Comparison of ENCODE assay signal across 13 cellular contexts in genomic region chr7:140196361-140197217, GRCh38. TPM values are rescaled to one million over a fixed set of nuclear protein-coding genes. Genes with fewer than 3 reads are reported as not detected.
A peak's percentile ranks its signal among the peaks of the same experiment; 100 is the strongest.
DNase-seq lines count a peak whose midpoint lies in the region; ATAC-seq and TF ChIP-seq lines count a peak whose summit lies in the region.
"Had no signal": no experiment of that assay in that cellular context is flagged by ENCODE, and none has a peak within 500 bp of the region (broad histone marks: within the 10 kb centered on the region; RNA-seq: fewer than 3 reads in every experiment).

No MANE protein-coding gene starts in this region.

- H3K4me1 Mint-ChIP-seq in activated T-helper 1 cell treated with anti-CD3 and anti-CD28 coated beads, Interleukin-12 subunit alpha, Interleukin-12 subunit beta, Interleukin-2, Interleukin-4 antibody, amounts not matched to agents 30 ng/mL and 10 ng/mL and 1 ng/mL, durations not matched to agents 14 hours and 24 hours and 36 hours (ENCODE audit: low read depth) = peaks cover 21% of the 10 kb centered on the region
- H3K4me1 Mint-ChIP-seq: nephron had no signal

- H3K4me3 ChIP-seq in NB4 (ENCODE audit: low read depth, low read length) = no peak overlapping the region
- H3K4me3 ChIP-seq: colonic mucosa had no signal

- H3K36me3 Mint-ChIP-seq in activated T-helper 1 cell treated with anti-CD3 and anti-CD28 coated beads, Interleukin-12 subunit alpha, Interleukin-12 subunit beta, Interleukin-2, Interleukin-4 antibody, amounts not matched to agents 30 ng/mL and 10 ng/mL and 1 ng/mL, durations not matched to agents 14 hours and 24 hours and 36 hours (ENCODE audit: low read depth) = peaks cover 8% of the 10 kb centered on the region
- H3K36me3 Mint-ChIP-seq: CD8-positive, alpha-beta memory T cell had no signal

- no peak overlapping the region for H3K4me3 Mint-ChIP-seq in activated T-helper 1 cell treated with anti-CD3 and anti-CD28 coated beads, Interleukin-12 subunit alpha, Interleukin-12 subunit beta, Interleukin-2, Interleukin-4 antibody, amounts not matched to agents 30 ng/mL and 10 ng/mL and 1 ng/mL, durations not matched to agents 14 hours and 24 hours and 36 hours
- H3K4me3 Mint-ChIP-seq: CD8-positive, alpha-beta memory T cell; nephron had no signal

- ATAC-seq in HG03045 (IDR thresholded peaks at IDR 0.05; ENCODE audit: unreplicated experiment) = no peak

- in situ Hi-C loops in G401 (cut with HindIII; ENCODE audit: low sequenced_read_pairs) = no loop called here

- H3K9me3 Mint-ChIP-seq in activated T-helper 1 cell treated with anti-CD3 and anti-CD28 coated beads, Interleukin-12 subunit alpha, Interleukin-12 subunit beta, Interleukin-2, Interleukin-4 antibody, amounts not matched to agents 30 ng/mL and 10 ng/mL and 1 ng/mL, durations not matched to agents 14 hours and 24 hours and 36 hours = peaks cover 14% of the 10 kb centered on the region
- H3K9me3 Mint-ChIP-seq: CD8-positive, alpha-beta memory T cell had no signal

- H3K27me3 Mint-ChIP-seq in activated T-helper 1 cell treated with anti-CD3 and anti-CD28 coated beads, Interleukin-12 subunit alpha, Interleukin-12 subunit beta, Interleukin-2, Interleukin-4 antibody, amounts not matched to agents 30 ng/mL and 10 ng/mL and 1 ng/mL, durations not matched to agents 14 hours and 24 hours and 36 hours (ENCODE audit: insufficient read depth) = peaks cover 2% of the 10 kb centered on the region

- TF ChIP-seq CTCF in NB4 (IDR thresholded peaks at IDR 0.05; ENCODE audit: low read depth, low read length) = no peak

- DNase-seq in G401 (ENCODE audit: low spot score) (peak; percentile 26), NB4 (ENCODE audit: low read depth) (peak; percentile 30), cerebellar cortex (ENCODE audit: low spot score) (peak; percentile 12), myocyte (ENCODE audit: low read depth) (peak; percentile 30), activated gamma-delta T cell (lab: John Stamatoyannopoulos, UW) (no peak), NCI-H1417 (lab: John Stamatoyannopoulos, UW) (no peak)
- DNase-seq in activated T-helper 1 cell treated with anti-CD3 and anti-CD28 coated beads, Interleukin-12 subunit alpha, Interleukin-12 subunit beta, Interleukin-2, Interleukin-4 antibody, amounts not matched to agents 30 ng/mL and 10 ng/mL and 1 ng/mL, durations not matched to agents 14 hours and 24 hours and 36 hours (ENCODE audit: low spot score) = no peak
- DNase-seq: activated naive CD4-positive, alpha-beta T cell treated with Interleukin-2 at 50 U/mL for 16 hours; CD8-positive, alpha-beta memory T cell; colonic mucosa; islet precursor cell had no signal

- TF ChIP-seq POLR2A in NB4 (IDR thresholded peaks at IDR 0.05; ENCODE audit: extremely low read depth, insufficient read length) = no peak

- H3K27ac Mint-ChIP-seq in activated T-helper 1 cell treated with anti-CD3 and anti-CD28 coated beads, Interleukin-12 subunit alpha, Interleukin-12 subunit beta, Interleukin-2, Interleukin-4 antibody, amounts not matched to agents 30 ng/mL and 10 ng/mL and 1 ng/mL, durations not matched to agents 14 hours and 24 hours and 36 hours = no peak overlapping the region
- H3K27ac Mint-ChIP-seq: nephron had no signal

- intact Hi-C loops in activated T-helper 1 cell treated with anti-CD3 and anti-CD28 coated beads, Interleukin-12 subunit alpha, Interleukin-12 subunit beta, Interleukin-2, Interleukin-4 antibody, amounts not matched to agents 30 ng/mL and 10 ng/mL and 1 ng/mL, durations not matched to agents 14 hours and 24 hours and 36 hours (cut with micrococcal nuclease) = no loop called here

RNA-seq across cellular contexts. Expression of gene KDM7A, which starts 19.8 kb away (rescaled TPM):
- total RNA-seq in G401 (2014; rRNA removed; shearing (Covaris generic)) = 1.2 and 2.2 TPM in 2 replicates
- 12.3 and 19.5 TPM in 2 replicates for total RNA-seq in myocyte
- polyA plus RNA-seq in myocyte (2012) = 3.7 TPM
- total RNA-seq in activated T-helper 1 cell treated with anti-CD3 and anti-CD28 coated beads, Interleukin-12 subunit alpha, Interleukin-12 subunit beta, Interleukin-2, Interleukin-4 antibody, amounts not matched to agents 30 ng/mL and 10 ng/mL and 1 ng/mL, durations not matched to agents 14 hours and 24 hours and 36 hours = 24.7 and 28.1 TPM in 2 replicates

Comparison
In these comparisons a context has a peak if more than half of its experiments do, and no peak if none do; other contexts are left out.
1. DNase-seq: peak in G401 (single experiment), NB4 (single experiment), cerebellar cortex (single experiment) and myocyte (single experiment); none in activated gamma-delta T cell (single experiment), NCI-H1417 (0 of 3) and activated T-helper 1 cell treated with anti-CD3 and anti-CD28 coated beads, Interleukin-12 subunit alpha, Interleukin-12 subunit beta, Interleukin-2, Interleukin-4 antibody, amounts not matched to agents 30 ng/mL and 10 ng/mL and 1 ng/mL, durations not matched to agents 14 hours and 24 hours and 36 hours (single experiment).